In genomic region chr1:96362623-96363022, GRCh38 we compare ENCODE assay signal across 8 cellular contexts.
DNase-seq lines count a peak whose midpoint lies in the region; ATAC-seq, FAIRE-seq and TF ChIP-seq lines count a peak whose summit lies in the region.

No MANE protein-coding gene starts in this region.

- TF ChIP-seq POLR2A in K562 (conservative IDR thresholded peaks at IDR 0.05): no peak
- no peak for TF ChIP-seq POLR2A in testis (IDR thresholded peaks at IDR 0.05)

- no peak for TF ChIP-seq RAD21 in K562 (CRISPR knock-in tag; conservative IDR thresholded peaks at IDR 0.05 in 1 of 2, IDR thresholded peaks at IDR 0.05 in 1 of 2)

- H3K4me3 ChIP-seq in K562: no peak overlapping the region
- no peak overlapping the region for H3K4me3 ChIP-seq in GM23338
- no peak overlapping the region for H3K4me3 ChIP-seq in testis

- peak overlapping the region; percentile 11 for H3K4me3 Mint-ChIP-seq in natural killer cell treated with Interleukin-12 subunit alpha and Interleukin-12 subunit beta and Interleukin-15 and Interleukin-18, amount 100 ng/mL, for 72 hours
- H3K4me3 Mint-ChIP-seq in natural killer cell (no peak overlapping the region), GM23338 (no peak overlapping the region)
- no peak overlapping the region for H3K4me3 Mint-ChIP-seq in stimulated activated memory B cell treated with anti-CD40 and anti-IgM and Interleukin-4, amounts not matched to agents 10 μg/mL and 1 μg/mL and 100 μg/mL, for 72 hours

- TF ChIP-seq EP300 in K562 (IDR thresholded peaks at IDR 0.05; ENCODE audit: low read length): no peak

- H3K9me1 ChIP-seq in K562 (ENCODE audit: control insufficient read depth, insufficient read depth, low read length): no peaks in the 10 kb centered on the region

- intact Hi-C loops in natural killer cell (cut with micrococcal nuclease): no loop called here
- intact Hi-C loops in K562 (cut with micrococcal nuclease): no loop called here
- intact Hi-C loops in testis (cut with DNase I; ENCODE audit: low total_unique reads): no loop called here

- H3K9me2 ChIP-seq in GM23338 (ENCODE audit: insufficient read depth): peaks cover 5% of the 10 kb centered on the region; the same call in 1 of the 2 replicates

- FAIRE-seq in K562 (lab: Jason Lieb, UNC): no peak

- CTCF ChIA-PET in K562 (lab: Yijun Ruan, JAX; ENCODE audit: low intra/inter-chr PET ratio): no interaction called here

- H3K9me3 ChIP-seq in K562 (replicated peaks; ENCODE audit: control insufficient read depth, insufficient read depth, low read depth, low read length) (no peaks in the 10 kb centered on the region), testis (no peaks in the 10 kb centered on the region)

- no peak overlapping the region for H3K27ac Mint-ChIP-seq in natural killer cell treated with Interleukin-12 subunit alpha and Interleukin-12 subunit beta and Interleukin-15 and Interleukin-18, amount 100 ng/mL, for 72 hours
- H3K27ac Mint-ChIP-seq in natural killer cell (no peak overlapping the region), GM23338 (no peak overlapping the region)
- no peak overlapping the region for H3K27ac Mint-ChIP-seq in stimulated activated memory B cell treated with anti-CD40 and anti-IgM and Interleukin-4, amounts not matched to agents 10 μg/mL and 1 μg/mL and 100 μg/mL, for 72 hours

- no TSS peak for BruUV-seq in K562 (replicated peaks; lab: Mats Ljungman, UMichigan)

- H4K20me1 ChIP-seq in K562 (replicated peaks; ENCODE audit: control insufficient read depth, insufficient read depth, low read length) (no peaks in the 10 kb centered on the region), GM23338 (replicated peaks; ENCODE audit: insufficient read depth) (no peaks in the 10 kb centered on the region)

- peaks cover 0 to 2% of the 10 kb centered on the region in 2 donors for H3K4me1 Mint-ChIP-seq in natural killer cell treated with Interleukin-12 subunit alpha and Interleukin-12 subunit beta and Interleukin-15 and Interleukin-18, amount 100 ng/mL, for 72 hours (ENCODE audit: low read depth in 2 of 2)
- H3K4me1 Mint-ChIP-seq in natural killer cell: no peaks in the 10 kb centered on the region
- peaks cover 6% of the 10 kb centered on the region for H3K4me1 Mint-ChIP-seq in stimulated activated memory B cell treated with anti-CD40 and anti-IgM and Interleukin-4, amounts not matched to agents 10 μg/mL and 1 μg/mL and 100 μg/mL, for 72 hours
- no peaks in the 10 kb centered on the region for H3K4me1 Mint-ChIP-seq in GM23338

- H3F3A ChIP-seq in GM23338 (replicated peaks; ENCODE audit: low read depth): no peaks in the 10 kb centered on the region

- no peak overlapping the region for H3K27ac ChIP-seq in K562 (ENCODE audit: extremely low read depth, low read depth, low read length)
- no peak overlapping the region for H3K27ac ChIP-seq in GM23338 (ENCODE audit: low read depth)
- no peak overlapping the region for H3K27ac ChIP-seq in testis

- no peak for DNase-seq in natural killer cell treated with Interleukin-12 subunit alpha and Interleukin-12 subunit beta and Interleukin-15 and Interleukin-18, amount 100 ng/mL, for 72 hours (ENCODE audit: low spot score)
- DNase-seq in natural killer cell: no peak
- peak; percentile 94 to 97 for DNase-seq in Kasumi-1 (lab: John Stamatoyannopoulos, UW)
- DNase-seq in K562 (ENCODE audit: extremely low read depth in 1 of 4, low spot score in 3 of 4): no peak
- DNase-seq in GM23338 (ENCODE audit: low spot score): no peak
- DNase-seq in testis: no peak
- DNase-seq in hypothalamus (lab: John Stamatoyannopoulos, UW): no peak

- in situ Hi-C loops in K562 (cut with MboI): no loop called here

- H3K36me3 ChIP-seq in K562 (ENCODE audit: control insufficient read depth, insufficient read depth, low read length) (no peaks in the 10 kb centered on the region), GM23338 (ENCODE audit: insufficient read depth) (no peaks in the 10 kb centered on the region), testis (ENCODE audit: low read depth, missing control alignments) (no peaks in the 10 kb centered on the region)

- H3K27me3 ChIP-seq in K562 (ENCODE audit: control insufficient read depth in 2 of 2, insufficient read depth in 2 of 2, low read length in 2 of 2) (no peaks in the 10 kb centered on the region), GM23338 (ENCODE audit: insufficient read depth) (no peaks in the 10 kb centered on the region), testis (no peaks in the 10 kb centered on the region)

- H2AFZ ChIP-seq in K562 (ENCODE audit: low read depth, low read length) (no peak overlapping the region), GM23338 (no peak overlapping the region)

- H3K79me2 ChIP-seq in K562 (ENCODE audit: control insufficient read depth, insufficient read depth, low read length) (no peaks in the 10 kb centered on the region), GM23338 (replicated peaks; ENCODE audit: insufficient read depth) (no peaks in the 10 kb centered on the region)

- peak in 1 of 2 donors; percentile 61 for ATAC-seq in natural killer cell treated with Interleukin-12 subunit alpha and Interleukin-12 subunit beta and Interleukin-15 and Interleukin-18, amount 100 ng/mL, for 72 hours
- ATAC-seq in natural killer cell (no peak), K562 (no peak), GM23338 (no peak)
- ATAC-seq in stimulated activated memory B cell treated with anti-CD40 and anti-IgM and Interleukin-4, amounts not matched to agents 10 μg/mL and 1 μg/mL and 100 μg/mL, for 72 hours: peak; percentile 44

- POLR2A ChIA-PET in K562 (lab: Yijun Ruan, JAX): no interaction called here

- H3K9me3 Mint-ChIP-seq in natural killer cell treated with Interleukin-12 subunit alpha and Interleukin-12 subunit beta and Interleukin-15 and Interleukin-18, amount 100 ng/mL, for 72 hours: peaks cover 11% of the 10 kb centered on the region
- H3K9me3 Mint-ChIP-seq in natural killer cell (peaks cover 13 to 27% of the 10 kb centered on the region in 2 donors), GM23338 (no peaks in the 10 kb centered on the region; the same call in 2 of the 3 replicates)
- H3K9me3 Mint-ChIP-seq in stimulated activated memory B cell treated with anti-CD40 and anti-IgM and Interleukin-4, amounts not matched to agents 10 μg/mL and 1 μg/mL and 100 μg/mL, for 72 hours: no peaks in the 10 kb centered on the region

- no peaks in the 10 kb centered on the region for H3K27me3 Mint-ChIP-seq in natural killer cell treated with Interleukin-12 subunit alpha and Interleukin-12 subunit beta and Interleukin-15 and Interleukin-18, amount 100 ng/mL, for 72 hours
- H3K27me3 Mint-ChIP-seq in natural killer cell (ENCODE audit: low read depth in 2 of 2) (no peaks in the 10 kb centered on the region), GM23338 (ENCODE audit: insufficient read depth, low read depth, poor library complexity) (no peaks in the 10 kb centered on the region)
- H3K27me3 Mint-ChIP-seq in stimulated activated memory B cell treated with anti-CD40 and anti-IgM and Interleukin-4, amounts not matched to agents 10 μg/mL and 1 μg/mL and 100 μg/mL, for 72 hours: no peaks in the 10 kb centered on the region

- H3K4me2 ChIP-seq in K562 (ENCODE audit: insufficient read depth, low read length) (no peak overlapping the region), GM23338 (no peak overlapping the region)

- H3K9ac ChIP-seq in K562 (ENCODE audit: insufficient read depth in 1 of 2, low read depth in 2 of 2, low read length in 2 of 2): no peak overlapping the region

- H3K4me1 ChIP-seq in K562 (replicated peaks in 1 of 2; ENCODE audit: control insufficient read depth in 2 of 2, insufficient read depth in 2 of 2, low read length in 2 of 2) (no peaks in the 10 kb centered on the region), GM23338 (ENCODE audit: insufficient read depth) (no peaks in the 10 kb centered on the region), testis (no peaks in the 10 kb centered on the region)

- TF ChIP-seq CTCF in natural killer cell (IDR thresholded peaks at IDR 0.05): no peak
- TF ChIP-seq CTCF in K562 (IDR thresholded peaks at IDR 0.05 in 2 of 3, conservative IDR thresholded peaks at IDR 0.05 in 1 of 3; ENCODE audit: insufficient read depth in 2 of 3, low read depth in 1 of 3, low read length in 3 of 3): no peak
- TF ChIP-seq CTCF in GM23338 (conservative IDR thresholded peaks at IDR 0.05; ENCODE audit: low read depth in 2 of 2): no peak
- TF ChIP-seq CTCF in testis (IDR thresholded peaks at IDR 0.05): no peak

- no peaks in the 10 kb centered on the region for H3K36me3 Mint-ChIP-seq in natural killer cell treated with Interleukin-12 subunit alpha and Interleukin-12 subunit beta and Interleukin-15 and Interleukin-18, amount 100 ng/mL, for 72 hours
- H3K36me3 Mint-ChIP-seq in natural killer cell (no peaks in the 10 kb centered on the region), GM23338 (ENCODE audit: low read depth) (no peaks in the 10 kb centered on the region)
- no peaks in the 10 kb centered on the region for H3K36me3 Mint-ChIP-seq in stimulated activated memory B cell treated with anti-CD40 and anti-IgM and Interleukin-4, amounts not matched to agents 10 μg/mL and 1 μg/mL and 100 μg/mL, for 72 hours

TF ChIP-seq in K562, 482 proteins besides CTCF, POLR2A, EP300 and RAD21:
- TF ChIP-seq FOSL1 (tag; conservative IDR thresholded peaks at IDR 0.05) (peak; percentile 75), SLC30A9 (CRISPR knock-in tag; IDR thresholded peaks at IDR 0.05) (no peak)

TF ChIP-seq in GM23338, 12 proteins besides CTCF, POLR2A, EP300 and RAD21 (continues in another document):
- TF ChIP-seq, protein P1, sequence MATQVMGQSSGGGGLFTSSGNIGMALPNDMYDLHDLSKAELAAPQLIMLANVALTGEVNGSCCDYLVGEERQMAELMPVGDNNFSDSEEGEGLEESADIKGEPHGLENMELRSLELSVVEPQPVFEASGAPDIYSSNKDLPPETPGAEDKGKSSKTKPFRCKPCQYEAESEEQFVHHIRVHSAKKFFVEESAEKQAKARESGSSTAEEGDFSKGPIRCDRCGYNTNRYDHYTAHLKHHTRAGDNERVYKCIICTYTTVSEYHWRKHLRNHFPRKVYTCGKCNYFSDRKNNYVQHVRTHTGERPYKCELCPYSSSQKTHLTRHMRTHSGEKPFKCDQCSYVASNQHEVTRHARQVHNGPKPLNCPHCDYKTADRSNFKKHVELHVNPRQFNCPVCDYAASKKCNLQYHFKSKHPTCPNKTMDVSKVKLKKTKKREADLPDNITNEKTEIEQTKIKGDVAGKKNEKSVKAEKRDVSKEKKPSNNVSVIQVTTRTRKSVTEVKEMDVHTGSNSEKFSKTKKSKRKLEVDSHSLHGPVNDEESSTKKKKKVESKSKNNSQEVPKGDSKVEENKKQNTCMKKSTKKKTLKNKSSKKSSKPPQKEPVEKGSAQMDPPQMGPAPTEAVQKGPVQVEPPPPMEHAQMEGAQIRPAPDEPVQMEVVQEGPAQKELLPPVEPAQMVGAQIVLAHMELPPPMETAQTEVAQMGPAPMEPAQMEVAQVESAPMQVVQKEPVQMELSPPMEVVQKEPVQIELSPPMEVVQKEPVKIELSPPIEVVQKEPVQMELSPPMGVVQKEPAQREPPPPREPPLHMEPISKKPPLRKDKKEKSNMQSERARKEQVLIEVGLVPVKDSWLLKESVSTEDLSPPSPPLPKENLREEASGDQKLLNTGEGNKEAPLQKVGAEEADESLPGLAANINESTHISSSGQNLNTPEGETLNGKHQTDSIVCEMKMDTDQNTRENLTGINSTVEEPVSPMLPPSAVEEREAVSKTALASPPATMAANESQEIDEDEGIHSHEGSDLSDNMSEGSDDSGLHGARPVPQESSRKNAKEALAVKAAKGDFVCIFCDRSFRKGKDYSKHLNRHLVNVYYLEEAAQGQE (IDR thresholded peaks at IDR 0.05; ENCODE audit: unreplicated experiment): no peak

Comparison
In these comparisons a context has a peak if more than half of its experiments do, and no peak if none do; other contexts are left out.
1. DNase-seq: peak in Kasumi-1 (2 of 2); none in natural killer cell treated with Interleukin-12 subunit alpha and Interleukin-12 subunit beta and Interleukin-15 and Interleukin-18, amount 100 ng/mL, for 72 hours (single experiment), natural killer cell (single experiment), K562 (0 of 4), GM23338 (single experiment), testis (single experiment) and hypothalamus (0 of 51).